ENCODE assay signal across 17 cellular contexts in the genomic region with DNA sequence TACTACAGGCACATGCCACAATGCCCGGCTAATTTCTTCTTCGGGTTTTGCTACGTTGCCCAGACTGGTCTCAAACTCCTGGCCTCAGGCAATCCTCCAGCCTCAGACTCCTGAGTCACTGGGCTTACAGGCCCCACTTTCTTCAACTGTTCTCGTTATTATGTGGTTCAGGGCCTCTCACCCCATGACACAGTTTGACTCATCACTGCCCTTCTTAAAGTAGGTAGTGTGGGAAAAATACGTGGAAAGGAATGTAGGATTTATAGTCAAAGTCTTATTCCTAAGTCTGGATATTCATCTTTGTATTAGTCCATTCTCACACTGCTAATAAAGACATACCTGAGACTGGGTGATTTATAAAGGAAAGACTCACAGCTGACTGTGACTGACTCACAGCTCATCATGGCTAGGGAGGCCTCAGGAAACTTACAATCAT. TPM values are rescaled to one million over a fixed set of nuclear protein-coding genes. Genes with fewer than 3 reads are reported as not detected.
DNase-seq lines count a peak whose midpoint lies in the region; ATAC-seq, FAIRE-seq and TF ChIP-seq lines count a peak whose summit lies in the region.
"Had no signal": no experiment of that assay in that cellular context is flagged by ENCODE, and none has a peak within 500 bp of the region (broad histone marks: within the 10 kb centered on the region; RNA-seq: fewer than 3 reads in every experiment).

No MANE protein-coding gene starts in this region.

- CTCF ChIA-PET in K562 (lab: Yijun Ruan, JAX; ENCODE audit: low intra/inter-chr PET ratio): no interaction called here

- TF ChIP-seq CTCF in K562 (IDR thresholded peaks at IDR 0.05 in 2 of 3, conservative IDR thresholded peaks at IDR 0.05 in 1 of 3; ENCODE audit: insufficient read depth in 2 of 3, low read depth in 1 of 3, low read length in 3 of 3) (no peak), left lung (IDR thresholded peaks at IDR 0.05) (no peak)

- no peaks in the 10 kb centered on the region for H4K20me1 ChIP-seq in K562 (replicated peaks; ENCODE audit: control insufficient read depth, insufficient read depth, low read length)

- BruUV-seq in K562 (replicated peaks; lab: Mats Ljungman, UMichigan): no TSS peak

- DNase-seq in COLO829 (ENCODE audit: low spot score) (peak; percentile 24), LHCN-M2 (ENCODE audit: low read depth) (peak; percentile 79), K562 (ENCODE audit: extremely low read depth in 1 of 4, low spot score in 3 of 4) (no peak), kidney glomerular epithelial cell (lab: John Stamatoyannopoulos, UW) (peak; percentile 45), left lung (no peak), amygdala (lab: John Stamatoyannopoulos, UW) (no peak), OCI-M1 (lab: John Stamatoyannopoulos, UW) (no peak)
- DNase-seq: activated naive CD8-positive, alpha-beta T cell treated with anti-CD3 and anti-CD28 coated beads, Interleukin-2, amount 10 ng/mL, durations not matched to agents 7 days and 5 days; Calu3; hypothalamus; KG1; stimulated activated CD4-positive, alpha-beta T cell treated with anti-CD3 and anti-CD28 coated beads, Interleukin-4, amount 100 ng/mL, for 1 hour; T-helper 17 cell had no signal

- no peak overlapping the region for H3K27ac ChIP-seq in K562 (ENCODE audit: extremely low read depth, low read depth, low read length)
- H3K27ac ChIP-seq in left lung: no peak overlapping the region

- intact Hi-C loops in K562 (cut with micrococcal nuclease) (no loop called here), left lung (cut with DNase I) (no loop called here)

- no peak for TF ChIP-seq EP300 in K562 (IDR thresholded peaks at IDR 0.05; ENCODE audit: low read length)

- H3K79me2 ChIP-seq in K562 (ENCODE audit: control insufficient read depth, insufficient read depth, low read length): no peaks in the 10 kb centered on the region

- H3K4me1 ChIP-seq in K562 (replicated peaks in 1 of 2; ENCODE audit: control insufficient read depth in 2 of 2, insufficient read depth in 2 of 2, low read length in 2 of 2) (no peaks in the 10 kb centered on the region; a peak in 1 of 5 replicates), left lung (no peaks in the 10 kb centered on the region)

- no peak overlapping the region for H3K4me3 ChIP-seq in K562
- no peak overlapping the region for H3K4me3 ChIP-seq in left lung
- H3K4me3 ChIP-seq: GM12878 had no signal

- TF ChIP-seq POLR2A in K562 (conservative IDR thresholded peaks at IDR 0.05): no peak

- H3K4me2 ChIP-seq in K562 (ENCODE audit: insufficient read depth, low read length): no peak overlapping the region

- 47% methylated on average over 5 of the region's 5 CpGs for WGBS in K562 (ENCODE audit: insufficient coverage, low coverage, missing lambda C conversion rate)

- H3K27me3 ChIP-seq in K562 (ENCODE audit: control insufficient read depth in 2 of 2, insufficient read depth in 2 of 2, low read length in 2 of 2) (peaks cover 2 to 5% of the 10 kb centered on the region in 2 experiments; a peak in 4 of 5 replicates), left lung (peaks cover 0 to 3% of the 10 kb centered on the region in 2 donors)

- no peak for ATAC-seq in K562
- no peak for ATAC-seq in HG03025 (IDR thresholded peaks at IDR 0.05; ENCODE audit: low FRiP score, unreplicated experiment)
- no peak for ATAC-seq in left lung
- ATAC-seq: GM12878, T-helper 17 cell had no signal

- no peak overlapping the region for H2AFZ ChIP-seq in K562 (ENCODE audit: low read depth, low read length)

- H3K36me3 ChIP-seq in K562 (ENCODE audit: control insufficient read depth, insufficient read depth, low read length) (peaks cover 9% of the 10 kb centered on the region; the same call in 1 of the 3 replicates), left lung (no peaks in the 10 kb centered on the region)

- H3K9ac ChIP-seq in K562 (ENCODE audit: insufficient read depth in 1 of 2, low read depth in 2 of 2, low read length in 2 of 2): no peak overlapping the region

- no peaks in the 10 kb centered on the region for H3K9me1 ChIP-seq in K562 (ENCODE audit: control insufficient read depth, insufficient read depth, low read length)

- POLR2A ChIA-PET in K562 (lab: Yijun Ruan, JAX): interaction anchor here (1.2 kb wide), 1 partner anchor 12 kb away, joined by 3 read pairs; no protein-coding TSS in a partner anchor

- in situ Hi-C loops in K562 (cut with MboI): no loop called here

- H3K9me3 ChIP-seq in K562 (replicated peaks; ENCODE audit: control insufficient read depth, insufficient read depth, low read depth, low read length) (no peaks in the 10 kb centered on the region), left lung (no peaks in the 10 kb centered on the region)

- FAIRE-seq in K562 (lab: Jason Lieb, UNC): no peak
- FAIRE-seq: GM12878, H1 had no signal

- TF ChIP-seq RAD21 in K562 (CRISPR knock-in tag; conservative IDR thresholded peaks at IDR 0.05 in 1 of 2, IDR thresholded peaks at IDR 0.05 in 1 of 2): no peak

TF ChIP-seq in K562, 482 proteins besides CTCF, POLR2A, EP300 and RAD21 (continues in another document):
- peak; percentile 57 for TF ChIP-seq FOSL1 (tag; conservative IDR thresholded peaks at IDR 0.05)

RNA-seq across cellular contexts. Expression of gene CENPA, which starts 19.4 kb away (rescaled TPM):
- total RNA-seq in LHCN-M2 (2014; rRNA removed): 22.1 and 29.9 TPM in 2 replicates
- 13.8 TPM for polyA plus RNA-seq in LHCN-M2 (2012)
- 31.6 and 48.8 TPM in 2 replicates for total RNA-seq in K562 (2011; cell fraction: chromatin; rRNA removed; ENCODE audit: low replicate concordance)
- 18.2 and 18.7 TPM in 2 replicates for total RNA-seq in K562 (2011; cell fraction: nucleolus; rRNA removed)
- 30.9 and 35.8 TPM in 2 replicates for total RNA-seq in K562 (2011; cell fraction: nucleoplasm; rRNA removed)
- total RNA-seq in K562 (2014; rRNA removed): 32.1 and 40.9 TPM in 2 replicates
- 48.8 and 49.6 TPM in 2 replicates for total RNA-seq in K562 (2014; rRNA removed; fragmentation: Illumina TruSeq; extraction: Trizol)
- total RNA-seq in K562 (2015; rRNA removed; fragmentation: Illumina TruSeq; extraction: Trizol): 40.8 and 44.7 TPM in 2 replicates
- 45.6 and 51.7 TPM in 2 replicates for total RNA-seq in K562 (2021)
- 54.2 and 61.7 TPM in 2 replicates for polyA plus RNA-seq in K562 (2011; rRNA removed)
- polyA plus RNA-seq in K562 (2011; cell fraction: cytosol; rRNA removed): 43.0 and 48.2 TPM in 2 replicates
- polyA plus RNA-seq in K562 (2011; cell fraction: nucleus; rRNA removed): 35.5 and 42.4 TPM in 2 replicates
- 30.2 and 32.1 TPM in 2 replicates for polyA plus RNA-seq in K562 (2012)
- polyA plus RNA-seq in K562 (2014; fragmentation: Illumina TruSeq; extraction: Trizol): 53.4 and 60.1 TPM in 2 replicates
- 10 to 100 TPM; 11.3 to 13.4 TPM for polyA plus RNA-seq in K562 (2014; fragmentation: Nextera tagmentation; extraction: Ambion mirVana)
- 43.6 and 46.2 TPM in 2 replicates for polyA plus RNA-seq in K562 (2014; rRNA removed)
- polyA minus RNA-seq in K562 (2011; rRNA and poly(A)+ RNA removed): 25.6 and 28.3 TPM in 2 replicates
- polyA minus RNA-seq in K562 (2011; cell fraction: cytosol; rRNA and poly(A)+ RNA removed): 17.7 and 17.8 TPM in 2 replicates
- polyA minus RNA-seq in K562 (2011; cell fraction: nucleus; rRNA and poly(A)+ RNA removed): 9.8 and 11.0 TPM in 2 replicates
- total RNA-seq in left lung: 1 to 10 TPM in 1 of 2 donors, under 1 TPM in 1; 0.99 to 4.0 TPM

RNA-seq across cellular contexts. Expression of gene SLC35F6, which starts 41.2 kb away (rescaled TPM):
- total RNA-seq in LHCN-M2 (2014; rRNA removed): 27.7 and 34.8 TPM in 2 replicates
- polyA plus RNA-seq in LHCN-M2 (2012): 17.7 TPM
- 21.5 and 40.8 TPM in 2 replicates for total RNA-seq in K562 (2011; cell fraction: chromatin; rRNA removed; ENCODE audit: low replicate concordance)
- 40.7 and 47.7 TPM in 2 replicates for total RNA-seq in K562 (2011; cell fraction: nucleolus; rRNA removed)
- total RNA-seq in K562 (2011; cell fraction: nucleoplasm; rRNA removed): 48.1 and 75.0 TPM in 2 replicates
- 22.9 and 31.9 TPM in 2 replicates for total RNA-seq in K562 (2014; rRNA removed)
- 21.9 and 22.2 TPM in 2 replicates for total RNA-seq in K562 (2014; rRNA removed; fragmentation: Illumina TruSeq; extraction: Trizol)
- total RNA-seq in K562 (2015; rRNA removed; fragmentation: Illumina TruSeq; extraction: Trizol): 28.1 and 29.4 TPM in 2 replicates
- 37.4 and 42.8 TPM in 2 replicates for total RNA-seq in K562 (2021)
- 11.9 and 16.7 TPM in 2 replicates for polyA plus RNA-seq in K562 (2011; rRNA removed)
- 18.3 and 30.0 TPM in 2 replicates for polyA plus RNA-seq in K562 (2011; cell fraction: cytosol; rRNA removed)
- 5.5 and 8.8 TPM in 2 replicates for polyA plus RNA-seq in K562 (2011; cell fraction: nucleus; rRNA removed)
- polyA plus RNA-seq in K562 (2012): 17.4 and 33.3 TPM in 2 replicates
- 22.5 and 23.4 TPM in 2 replicates for polyA plus RNA-seq in K562 (2014; fragmentation: Illumina TruSeq; extraction: Trizol)
- 10 to 100 TPM; 19.3 to 47.3 TPM for polyA plus RNA-seq in K562 (2014; fragmentation: Nextera tagmentation; extraction: Ambion mirVana)
- polyA plus RNA-seq in K562 (2014; rRNA removed): 18.8 and 20.9 TPM in 2 replicates
- polyA minus RNA-seq in K562 (2011; rRNA and poly(A)+ RNA removed): 18.6 and 24.3 TPM in 2 replicates
- 23.3 and 30.5 TPM in 2 replicates for polyA minus RNA-seq in K562 (2011; cell fraction: cytosol; rRNA and poly(A)+ RNA removed)
- polyA minus RNA-seq in K562 (2011; cell fraction: nucleus; rRNA and poly(A)+ RNA removed): 6.7 and 9.3 TPM in 2 replicates
- 10 to 100 TPM; 45.6 to 62.1 TPM for total RNA-seq in left lung

RNA-seq across cellular contexts. Expression of gene DPYSL5, which starts 42.7 kb away (rescaled TPM):
- total RNA-seq in LHCN-M2 (2014; rRNA removed) (not detected in 2 replicates), K562 (2014; rRNA removed) (not detected in 2 replicates), K562 (2014; rRNA removed; fragmentation: Illumina TruSeq; extraction: Trizol) (not detected in 2 replicates), K562 (2015; rRNA removed; fragmentation: Illumina TruSeq; extraction: Trizol) (0.04 TPM in 1 of 2 replicates, not detected in the other), K562 (2021) (not detected in 2 replicates), left lung (not detected)
- not detected for polyA plus RNA-seq in LHCN-M2 (2012)
- not detected in 2 replicates for total RNA-seq in K562 (2011; cell fraction: chromatin; rRNA removed; ENCODE audit: low replicate concordance)
- not detected in 2 replicates for total RNA-seq in K562 (2011; cell fraction: nucleolus; rRNA removed)
- total RNA-seq in K562 (2011; cell fraction: nucleoplasm; rRNA removed): not detected in 2 replicates
- polyA plus RNA-seq in K562 (2011; rRNA removed) (0.06 TPM in 1 of 2 replicates, not detected in the other), K562 (2014; fragmentation: Illumina TruSeq; extraction: Trizol) (0.04 TPM in 1 of 2 replicates, not detected in the other), K562 (2014; fragmentation: Nextera tagmentation; extraction: Ambion mirVana) (not detected), K562 (2014; rRNA removed) (not detected in 2 replicates)
- polyA plus RNA-seq in K562 (2011; cell fraction: cytosol; rRNA removed): 0.10 and 0.12 TPM in 2 replicates
- not detected in 2 replicates for polyA plus RNA-seq in K562 (2011; cell fraction: nucleus; rRNA removed)
- 0.16 TPM in 1 of 2 replicates, not detected in the other for polyA plus RNA-seq in K562 (2012)
- not detected in 2 replicates for polyA minus RNA-seq in K562 (2011; rRNA and poly(A)+ RNA removed)
- not detected in 2 replicates for polyA minus RNA-seq in K562 (2011; cell fraction: cytosol; rRNA and poly(A)+ RNA removed)
- not detected in 2 replicates for polyA minus RNA-seq in K562 (2011; cell fraction: nucleus; rRNA and poly(A)+ RNA removed)
- total RNA-seq: activated naive CD8-positive, alpha-beta T cell treated with anti-CD3 and anti-CD28 coated beads, Interleukin-2, amount 10 ng/mL, durations not matched to agents 7 days and 5 days; Calu3; GM12878; posterior vena cava; T-helper 17 cell had no signal
- polyA plus RNA-seq: GM12878 had no signal

Comparison
In these comparisons a context has a peak if more than half of its experiments do, and no peak if none do; other contexts are left out.
1. DNase-seq: peak in COLO829 (single experiment), LHCN-M2 (single experiment) and kidney glomerular epithelial cell (single experiment); none in K562 (0 of 4), left lung (0 of 2), amygdala (0 of 56) and OCI-M1 (single experiment).